Comparison of ENCODE assay signal across 9 cellular contexts in genomic region chr12:122527478-122527944, GRCh38. TPM values are rescaled to one million over a fixed set of nuclear protein-coding genes. Genes with fewer than 3 reads are reported as not detected.
DNase-seq lines count a peak whose midpoint lies in the region; ATAC-seq and TF ChIP-seq lines count a peak whose summit lies in the region.
"Had no signal": no experiment of that assay in that cellular context is flagged by ENCODE, and none has a peak within 500 bp of the region (broad histone marks: within the 10 kb centered on the region; RNA-seq: fewer than 3 reads in every experiment).

No MANE protein-coding gene starts in this region.

- peak; percentile 13 for DNase-seq in activated gamma-delta T cell treated with anti-CD3 and anti-CD28 coated beads, Interleukin-2, amount 50 U/mL, for 16 hours (ENCODE audit: low read depth)
- DNase-seq in activated gamma-delta T cell treated with Interleukin-2 at 50 U/mL for 16 hours, result no peak
- no peak for DNase-seq in NT2/D1 (ENCODE audit: low read depth, low spot score)
- DNase-seq in body of pancreas, result no peak
- DNase-seq in lower leg skin (ENCODE audit: low spot score in 2 of 2), result no peak

- H3K27ac Mint-ChIP-seq in activated T-helper 17 cell treated with anti-CD3 and anti-CD28 coated beads, Interleukin-2, amount 50 U/mL, for 72 hours, result no peak overlapping the region
- H3K27ac Mint-ChIP-seq: effector memory CD8-positive, alpha-beta T cell had no signal

- no peaks in the 10 kb centered on the region for H3K4me1 ChIP-seq in NT2/D1 (ENCODE audit: insufficient read depth, insufficient read length)
- H3K4me1 ChIP-seq in body of pancreas, result peaks cover 39% of the 10 kb centered on the region
- H3K4me1 ChIP-seq in thymus (ENCODE audit: control insufficient read depth, insufficient read depth, low read length), result peaks cover 11% of the 10 kb centered on the region

- H3K9ac ChIP-seq in NT2/D1 (ENCODE audit: insufficient read length, low read depth), result peak overlapping the region; percentile 96

- H3K27me3 Mint-ChIP-seq in activated T-helper 17 cell treated with anti-CD3 and anti-CD28 coated beads, Interleukin-2, amount 50 U/mL, for 72 hours, result no peaks in the 10 kb centered on the region
- H3K27me3 Mint-ChIP-seq: effector memory CD8-positive, alpha-beta T cell had no signal

- H3K9me3 ChIP-seq in NT2/D1 (ENCODE audit: insufficient read depth, low read length) (no peaks in the 10 kb centered on the region), body of pancreas (no peaks in the 10 kb centered on the region), thymus (ENCODE audit: control insufficient read depth) (no peaks in the 10 kb centered on the region)

- TF ChIP-seq POLR2A in body of pancreas (IDR thresholded peaks at IDR 0.05), result no peak
- TF ChIP-seq POLR2A in lower leg skin (IDR thresholded peaks at IDR 0.05), result no peak

- H3K4me3 Mint-ChIP-seq in activated T-helper 17 cell treated with anti-CD3 and anti-CD28 coated beads, Interleukin-2, amount 50 U/mL, for 72 hours, result no peak overlapping the region
- H3K4me3 Mint-ChIP-seq: effector memory CD8-positive, alpha-beta T cell had no signal

- H3K27ac ChIP-seq in body of pancreas (peak overlapping the region in 3 of 4 donors; percentile 63 to 96 (median 96)), thymus (ENCODE audit: low read depth) (peak overlapping the region; percentile 77)

- ATAC-seq in body of pancreas, result no peak
- no peak for ATAC-seq in activated T-helper 17 cell treated with anti-CD3 and anti-CD28 coated beads, Interleukin-2, amount 50 U/mL, for 72 hours (replicated peaks)
- ATAC-seq in GM21367 (IDR thresholded peaks at IDR 0.05; ENCODE audit: unreplicated experiment), result no peak

- intact Hi-C loops in body of pancreas (cut with DNase I) (no loop called here), lower leg skin (cut with DNase I; ENCODE audit: low total_unique reads) (loop anchor here (5.0 kb wide), 1 partner anchor 225 kb away; the partner anchor contains the start of gene DENR)

- H3K27me3 ChIP-seq in NT2/D1 (ENCODE audit: insufficient read depth, insufficient read length) (no peaks in the 10 kb centered on the region), body of pancreas (no peaks in the 10 kb centered on the region), thymus (ENCODE audit: control insufficient read depth, insufficient read depth) (no peaks in the 10 kb centered on the region)

- no peaks in the 10 kb centered on the region for H3K36me3 Mint-ChIP-seq in activated T-helper 17 cell treated with anti-CD3 and anti-CD28 coated beads, Interleukin-2, amount 50 U/mL, for 72 hours (ENCODE audit: low read depth)

- no peak for TF ChIP-seq CTCF in body of pancreas (IDR thresholded peaks at IDR 0.05)
- TF ChIP-seq CTCF in lower leg skin (IDR thresholded peaks at IDR 0.05), result no peak

- H3K4me1 Mint-ChIP-seq in activated T-helper 17 cell treated with anti-CD3 and anti-CD28 coated beads, Interleukin-2, amount 50 U/mL, for 72 hours, result peaks cover 11% of the 10 kb centered on the region

- WGBS in body of pancreas, 2 donors, result 0% methylated on average over 21 of the region's 21 CpGs
- 0 to 1% methylated on average over 21 of the region's 21 CpGs for WGBS in lower leg skin, 2 donors
- WGBS in thymus, result under 1% methylated on average over 21 of the region's 21 CpGs

- H3K4me3 ChIP-seq in NT2/D1 (ENCODE audit: insufficient read length, low read depth), result peak overlapping the region; percentile 93
- peak overlapping the region in 1 of 2 donors; percentile 13 for H3K4me3 ChIP-seq in body of pancreas
- H3K4me3 ChIP-seq in lower leg skin (ENCODE audit: low read depth, poor library complexity, severe bottlenecking), result peak overlapping the region; percentile 37
- H3K4me3 ChIP-seq in thymus (ENCODE audit: low read length), result peak overlapping the region; percentile 95

- no peaks in the 10 kb centered on the region for H3K9me3 Mint-ChIP-seq in activated T-helper 17 cell treated with anti-CD3 and anti-CD28 coated beads, Interleukin-2, amount 50 U/mL, for 72 hours
- H3K9me3 Mint-ChIP-seq: effector memory CD8-positive, alpha-beta T cell had no signal

- H3K36me3 ChIP-seq in NT2/D1 (ENCODE audit: insufficient read depth, insufficient read length, low read length) (peaks cover 57% of the 10 kb centered on the region), body of pancreas (replicated peaks in 1 of 2; ENCODE audit: insufficient read depth in 1 of 2, low read depth in 2 of 2) (no peaks in the 10 kb centered on the region), thymus (ENCODE audit: control insufficient read depth, insufficient read depth) (no peaks in the 10 kb centered on the region)

RNA-seq across cellular contexts. Expression of gene KNTC1, which starts 0.5 kb away (rescaled TPM):
- total RNA-seq in body of pancreas (1 to 10 TPM; 6.6 to 8.3 TPM), lower leg skin (10 to 100 TPM in 2 of 4 donors, 1 to 10 TPM in 2; 3.8 to 13.1 (median 10.4) TPM)
- polyA plus RNA-seq in thymus, result 34.0 TPM
- 100 to 1,000 TPM; 128 to 148 TPM for total RNA-seq in activated T-helper 17 cell treated with anti-CD3 and anti-CD28 coated beads, Interleukin-2, amount 50 U/mL, for 72 hours

RNA-seq across cellular contexts. Expression of gene RSRC2, which starts 0.8 kb away (rescaled TPM):
- total RNA-seq in body of pancreas, result 100 to 1,000 TPM in 1 of 2 donors, 10 to 100 TPM in 1; 50.8 to 113 TPM
- 10 to 100 TPM; 44.2 to 97.9 (median 50.7) TPM for total RNA-seq in lower leg skin
- 112 TPM for polyA plus RNA-seq in thymus
- 100 to 1,000 TPM; 103 to 110 TPM for total RNA-seq in activated T-helper 17 cell treated with anti-CD3 and anti-CD28 coated beads, Interleukin-2, amount 50 U/mL, for 72 hours

RNA-seq across cellular contexts. Expression of gene ZCCHC8, which starts 26.8 kb away (rescaled TPM):
- total RNA-seq in body of pancreas (10 to 100 TPM in 1 of 2 donors, 1 to 10 TPM in 1; 7.3 to 16.6 TPM), lower leg skin (10 to 100 TPM; 22.7 to 27.1 (median 25.3) TPM)
- 46.7 TPM for polyA plus RNA-seq in thymus
- 10 to 100 TPM; 33.6 to 37.0 TPM for total RNA-seq in activated T-helper 17 cell treated with anti-CD3 and anti-CD28 coated beads, Interleukin-2, amount 50 U/mL, for 72 hours

Comparison
In these comparisons a context has a peak if more than half of its experiments do, and no peak if none do; other contexts are left out.
1. RNA of gene KNTC1, which starts 0.5 kb away (total RNA-seq): 128 to 148 TPM in activated T-helper 17 cell treated with anti-CD3 and anti-CD28 coated beads, Interleukin-2, amount 50 U/mL, for 72 hours; 3.8 to 13.1 TPM in lower leg skin and 6.6 to 8.3 TPM in body of pancreas; every median in the first group is over 4 times any median in the second.